In genomic region chr5:126363658-126364057, GRCh38 we compare ENCODE assay signal across 19 cellular contexts. TPM values are rescaled to one million over a fixed set of nuclear protein-coding genes. Genes with fewer than 3 reads are reported as not detected.
DNase-seq lines count a peak whose midpoint lies in the region; ATAC-seq and TF ChIP-seq lines count a peak whose summit lies in the region.
"Had no signal": no experiment of that assay in that cellular context is flagged by ENCODE, and none has a peak within 500 bp of the region (broad histone marks: within the 10 kb centered on the region; RNA-seq: fewer than 3 reads in every experiment).

No MANE protein-coding gene starts in this region.

- peak; percentile 29 for DNase-seq in HFFc6
- DNase-seq in NOMO-1 treated with dmso at 0.1 percent for 144 hours (lab: John Stamatoyannopoulos, UW; ENCODE audit: unreplicated experiment), result peak; percentile 28
- DNase-seq in epithelial cell of proximal tubule (ENCODE audit: low read depth), result peak; percentile 72
- peak; percentile 85 for DNase-seq in renal cortical epithelial cell (ENCODE audit: low read depth)
- DNase-seq in ascending aorta (ENCODE audit: low spot score in 2 of 2), result no peak
- DNase-seq in DMS 273 treated with DMSO at 0.1 percent for 48 hours (lab: John Stamatoyannopoulos, UW), result no peak
- no peak for DNase-seq in dorsolateral prefrontal cortex
- DNase-seq: activated CD8-positive, alpha-beta memory T cell treated with anti-CD3 and anti-CD28 coated beads for 24 hours; Karpas-422; NCI-H187; NCI-H524; Peyer's patch; stimulated activated CD4-positive, alpha-beta T cell treated with anti-CD3 and anti-CD28 coated beads, Interleukin-2, amount 100 ng/mL, for 48 hours had no signal

- no peaks in the 10 kb centered on the region for H3K36me3 ChIP-seq in ascending aorta
- H3K36me3 ChIP-seq: neural progenitor cell, Peyer's patch, thoracic aorta had no signal

- no peaks in the 10 kb centered on the region for H3K27me3 ChIP-seq in ascending aorta
- no peaks in the 10 kb centered on the region for H3K27me3 ChIP-seq in dorsolateral prefrontal cortex
- H3K27me3 ChIP-seq: neural progenitor cell, Peyer's patch had no signal

- peaks cover 0 to 2% of the 10 kb centered on the region in 2 donors for H3K4me1 ChIP-seq in ascending aorta

- intact Hi-C loops in ascending aorta (cut with DNase I) (no loop called here), dorsolateral prefrontal cortex (cut with DNase I) (no loop called here)

- H3K4me1 Mint-ChIP-seq in HFFc6 (ENCODE audit: low read depth), result peaks cover 87% of the 10 kb centered on the region
- H3K4me1 Mint-ChIP-seq: memory B cell had no signal

- TF ChIP-seq CTCF in HFFc6 (IDR thresholded peaks at IDR 0.05), result no peak
- TF ChIP-seq CTCF in epithelial cell of proximal tubule (conservative IDR thresholded peaks at IDR 0.05; ENCODE audit: low read depth, low read length), result no peak
- no peak for TF ChIP-seq CTCF in ascending aorta (IDR thresholded peaks at IDR 0.05)
- TF ChIP-seq CTCF in dorsolateral prefrontal cortex (IDR thresholded peaks at IDR 0.05 in 54 of 56, conservative IDR thresholded peaks at IDR 0.05 in 2 of 56; ENCODE audit: low read depth in 1 of 56, partially characterized antibody in 56 of 56), result no peak

- H3K27ac ChIP-seq in ascending aorta (no peak overlapping the region), dorsolateral prefrontal cortex (no peak overlapping the region)
- H3K27ac ChIP-seq: neural progenitor cell, thoracic aorta had no signal

- H3K27me3 Mint-ChIP-seq in HFFc6 (ENCODE audit: insufficient read depth), result no peaks in the 10 kb centered on the region; the same call in 1 of the 2 replicates

- no peak overlapping the region; the same call in 1 of the 2 replicates for H3K27ac Mint-ChIP-seq in HFFc6
- H3K27ac Mint-ChIP-seq: brain, memory B cell, neural progenitor cell had no signal

- no peak for ATAC-seq in GM18858 (IDR thresholded peaks at IDR 0.05; ENCODE audit: unreplicated experiment)
- ATAC-seq: sciatic nerve had no signal

- no peak overlapping the region for H3K4me3 ChIP-seq in epithelial cell of proximal tubule (ENCODE audit: low read depth, low read length)
- H3K4me3 ChIP-seq in ascending aorta, result no peak overlapping the region
- no peak overlapping the region for H3K4me3 ChIP-seq in dorsolateral prefrontal cortex
- H3K4me3 ChIP-seq: neural progenitor cell, Peyer's patch, thoracic aorta had no signal

- H3K36me3 Mint-ChIP-seq in HFFc6 (ENCODE audit: low read depth), result peaks cover 5% of the 10 kb centered on the region; the same call in 1 of the 2 replicates
- H3K36me3 Mint-ChIP-seq: brain, memory B cell, neural progenitor cell had no signal

- no peaks in the 10 kb centered on the region for H3K9me3 Mint-ChIP-seq in HFFc6
- H3K9me3 Mint-ChIP-seq: brain, memory B cell, neural progenitor cell had no signal

- peak overlapping the region; percentile 45 for H3K4me3 Mint-ChIP-seq in HFFc6
- H3K4me3 Mint-ChIP-seq: brain, memory B cell, neural progenitor cell had no signal

- no peaks in the 10 kb centered on the region for H3K9me3 ChIP-seq in ascending aorta
- H3K9me3 ChIP-seq: Peyer's patch, thoracic aorta had no signal

RNA-seq across cellular contexts. Expression of gene GRAMD2B, which starts 59.6 kb away (rescaled TPM):
- 100 to 1,000 TPM in 2 of 6 experiments, 10 to 100 TPM in 4; 69.2 to 154 (median 80.5) TPM for total RNA-seq in HFFc6 (2021; fragmentation: NEBNext Ultra II Directional; extraction: Animal tissue kit (Norgen Biotek cat#: 25700))
- total RNA-seq in epithelial cell of proximal tubule (26.6 and 43.2 TPM in 2 replicates), renal cortical epithelial cell (66.9 and 86.0 TPM in 2 replicates), ascending aorta (55.6 TPM), dorsolateral prefrontal cortex (100 to 1,000 TPM in 33 of 120 experiments, 10 to 100 TPM in 87; 39.5 to 205 (median 86.4) TPM)

Comparison
In these comparisons a context has a peak if more than half of its experiments do, and no peak if none do; other contexts are left out.
1. DNase-seq: peak in HFFc6 (single experiment), NOMO-1 treated with dmso at 0.1 percent for 144 hours (single experiment), epithelial cell of proximal tubule (single experiment) and renal cortical epithelial cell (single experiment); none in ascending aorta (0 of 2), DMS 273 treated with DMSO at 0.1 percent for 48 hours (single experiment) and dorsolateral prefrontal cortex (0 of 10).